12 cellular contexts compared by ENCODE assay signal in the genomic region with DNA sequence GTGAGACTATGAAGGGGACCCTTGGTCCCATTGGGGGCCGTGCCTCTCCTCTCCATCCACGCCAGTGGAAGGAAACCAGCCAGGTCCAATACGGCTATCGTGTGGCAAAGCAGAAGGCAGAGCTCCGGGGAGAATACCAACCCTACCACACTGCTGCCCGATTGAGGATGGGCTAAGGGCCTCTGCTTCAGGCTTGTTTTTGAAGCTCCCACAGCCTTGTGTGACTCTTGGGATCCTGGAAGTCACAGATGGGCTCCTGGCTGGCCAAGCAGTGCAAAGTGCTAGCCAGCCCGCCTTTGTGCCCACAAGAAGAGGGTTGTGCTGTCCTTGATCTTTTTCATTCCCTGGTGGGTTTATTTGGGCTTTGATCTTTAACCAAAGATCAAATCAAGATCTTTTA.
A peak's percentile ranks its signal among the peaks of the same experiment; 100 is the strongest.
DNase-seq lines count a peak whose midpoint lies in the region; ATAC-seq and TF ChIP-seq lines count a peak whose summit lies in the region.
"Had no signal": no experiment of that assay in that cellular context is flagged by ENCODE, and none has a peak within 500 bp of the region (broad histone marks: within the 10 kb centered on the region; RNA-seq: fewer than 3 reads in every experiment).

No MANE protein-coding gene starts in this region.

- H3K36me3 ChIP-seq in neural progenitor cell: no peaks in the 10 kb centered on the region

- no peak for ATAC-seq in stimulated activated effector memory CD8-positive, alpha-beta T cell treated with anti-CD3 and anti-CD28 coated beads, Interleukin-12 subunit alpha, Interleukin-12 subunit beta, amount 100 ng/mL, for 72 hours
- ATAC-seq: HCT116 had no signal

- H3K27me3 ChIP-seq in neural progenitor cell: no peaks in the 10 kb centered on the region

- TF ChIP-seq CTCF in neural progenitor cell (IDR thresholded peaks at IDR 0.05): no peak

- H3K79me2 ChIP-seq in neural progenitor cell (ENCODE audit: low read depth): no peaks in the 10 kb centered on the region

- DNase-seq in SW480 (ENCODE audit: low spot score) (peak; percentile 77), islet precursor cell (peak; percentile 37), neural progenitor cell (ENCODE audit: low spot score) (no peak), caudate nucleus (lab: John Stamatoyannopoulos, UW) (no peak), A172 (ENCODE audit: low spot score) (no peak)
- no peak for DNase-seq in stimulated activated CD4-positive, alpha-beta T cell treated with anti-CD3 and anti-CD28 coated beads, Interleukin-1b, Interleukin-23, amount 100 ng/mL, for 48 hours
- DNase-seq in stimulated activated effector memory CD8-positive, alpha-beta T cell treated with anti-CD3 and anti-CD28 coated beads, Interleukin-12 subunit alpha, Interleukin-12 subunit beta, amount 100 ng/mL, for 72 hours (ENCODE audit: low spot score in 2 of 2): no peak
- DNase-seq: CD8-positive, alpha-beta memory T cell; DMS53; GF-D8 had no signal

- peaks cover 16% of the 10 kb centered on the region for H3K27me3 Mint-ChIP-seq in neural progenitor cell (ENCODE audit: insufficient read depth, low read depth)

- H3K4me2 ChIP-seq in neural progenitor cell: no peak overlapping the region

- no peaks in the 10 kb centered on the region for H3K4me1 ChIP-seq in neural progenitor cell

- no peak overlapping the region for H2AFZ ChIP-seq in neural progenitor cell (replicated peaks)

- no peak overlapping the region for H3K9ac ChIP-seq in neural progenitor cell

- peak overlapping the region; percentile 51 for H3K27ac Mint-ChIP-seq in neural progenitor cell
- no peak overlapping the region for H3K27ac Mint-ChIP-seq in stimulated activated effector memory CD8-positive, alpha-beta T cell treated with anti-CD3 and anti-CD28 coated beads, Interleukin-12 subunit alpha, Interleukin-12 subunit beta, amount 100 ng/mL, for 72 hours
- H3K27ac Mint-ChIP-seq: CD8-positive, alpha-beta memory T cell; IgD-negative memory B cell had no signal

- H3K4me3 ChIP-seq in neural progenitor cell: no peak overlapping the region

- no peak overlapping the region for H3K4me3 Mint-ChIP-seq in neural progenitor cell
- no peak overlapping the region for H3K4me3 Mint-ChIP-seq in stimulated activated effector memory CD8-positive, alpha-beta T cell treated with anti-CD3 and anti-CD28 coated beads, Interleukin-12 subunit alpha, Interleukin-12 subunit beta, amount 100 ng/mL, for 72 hours
- H3K4me3 Mint-ChIP-seq: CD8-positive, alpha-beta memory T cell had no signal

- H3F3A ChIP-seq in neural progenitor cell (ENCODE audit: low read depth): no peaks in the 10 kb centered on the region

- H4K20me1 ChIP-seq in neural progenitor cell (ENCODE audit: low read depth): no peaks in the 10 kb centered on the region

- H3K9me3 Mint-ChIP-seq in neural progenitor cell: peaks cover 24% of the 10 kb centered on the region
- peaks cover 7% of the 10 kb centered on the region for H3K9me3 Mint-ChIP-seq in stimulated activated effector memory CD8-positive, alpha-beta T cell treated with anti-CD3 and anti-CD28 coated beads, Interleukin-12 subunit alpha, Interleukin-12 subunit beta, amount 100 ng/mL, for 72 hours

- H3K36me3 Mint-ChIP-seq in neural progenitor cell: peaks cover 12% of the 10 kb centered on the region
- no peaks in the 10 kb centered on the region for H3K36me3 Mint-ChIP-seq in stimulated activated effector memory CD8-positive, alpha-beta T cell treated with anti-CD3 and anti-CD28 coated beads, Interleukin-12 subunit alpha, Interleukin-12 subunit beta, amount 100 ng/mL, for 72 hours

- H3K4me1 Mint-ChIP-seq in neural progenitor cell: peaks cover 27% of the 10 kb centered on the region
- peaks cover 37% of the 10 kb centered on the region for H3K4me1 Mint-ChIP-seq in stimulated activated effector memory CD8-positive, alpha-beta T cell treated with anti-CD3 and anti-CD28 coated beads, Interleukin-12 subunit alpha, Interleukin-12 subunit beta, amount 100 ng/mL, for 72 hours
- H3K4me1 Mint-ChIP-seq: IgD-negative memory B cell had no signal

- no peaks in the 10 kb centered on the region for H3K9me3 ChIP-seq in neural progenitor cell (ENCODE audit: low read depth)

- H3K27ac ChIP-seq in neural progenitor cell (no peak overlapping the region), caudate nucleus (ENCODE audit: low read depth, low read length) (no peak overlapping the region)

Comparison
In these comparisons a context has a peak if more than half of its experiments do, and no peak if none do; other contexts are left out.
1. DNase-seq: peak in SW480 (single experiment) and islet precursor cell (single experiment); none in neural progenitor cell (single experiment), stimulated activated CD4-positive, alpha-beta T cell treated with anti-CD3 and anti-CD28 coated beads, Interleukin-1b, Interleukin-23, amount 100 ng/mL, for 48 hours (single experiment), caudate nucleus (0 of 61), A172 (single experiment) and stimulated activated effector memory CD8-positive, alpha-beta T cell treated with anti-CD3 and anti-CD28 coated beads, Interleukin-12 subunit alpha, Interleukin-12 subunit beta, amount 100 ng/mL, for 72 hours (0 of 2).